In genomic region chr22:41351011-41351410, GRCh38 we compare ENCODE assay signal across 1 cellular context.
TF ChIP-seq lines count a peak whose summit lies in the region.

No MANE protein-coding gene starts in this region.

TF ChIP-seq in IMR-90, 13 proteins besides CTCF, POLR2A, EP300 and RAD21:
- TF ChIP-seq RFX5 (IDR thresholded peaks at IDR 0.05; ENCODE audit: low read depth, low read length) (no peak), CEBPB (IDR thresholded peaks at IDR 0.05; ENCODE audit: low read depth, low read length) (no peak), NFE2L2 (IDR thresholded peaks at IDR 0.05; ENCODE audit: low read depth, low read length) (no peak), MAFK (IDR thresholded peaks at IDR 0.05; ENCODE audit: low read depth, low read length) (no peak), MAZ (IDR thresholded peaks at IDR 0.05; ENCODE audit: borderline replicate concordance, low read depth, low read length) (no peak), RCOR1 (IDR thresholded peaks at IDR 0.05; ENCODE audit: insufficient replicate concordance, low read length) (no peak), FOS (IDR thresholded peaks at IDR 0.05; ENCODE audit: low read depth, low read length) (no peak)
